In genomic region chr4:2591189-2591588, GRCh38 we compare ENCODE assay signal across 1 cellular context.
A peak's percentile ranks its signal among the peaks of the same experiment; 100 is the strongest.
TF ChIP-seq lines count a peak whose summit lies in the region.

No MANE protein-coding gene starts in this region.

TF ChIP-seq in K562, 482 proteins besides CTCF, POLR2A, EP300 and RAD21 (continued from another document):
- no peak for TF ChIP-seq ATF2 (CRISPR knock-in tag; IDR thresholded peaks at IDR 0.05)
- TF ChIP-seq RBM15 (IDR thresholded peaks at IDR 0.05; ENCODE audit: insufficient read depth, low read length): no peak
- TF ChIP-seq TCF7 (IDR thresholded peaks at IDR 0.05; ENCODE audit: borderline replicate concordance): no peak
- TF ChIP-seq CREM (IDR thresholded peaks at IDR 0.05; ENCODE audit: low read depth): 0 out of 2 replicates have a peak, but pooled peaks have one; percentile 31
- TF ChIP-seq ZNF253 (CRISPR knock-in tag; conservative IDR thresholded peaks at IDR 0.05): no peak
- TF ChIP-seq ZNF318 (IDR thresholded peaks at IDR 0.05; ENCODE audit: borderline replicate concordance in 1 of 2, low read depth in 1 of 2): no peak
- no peak for TF ChIP-seq TSC22D4 (tag; IDR thresholded peaks at IDR 0.05)
- no peak for TF ChIP-seq ZKSCAN8 (CRISPR knock-in tag; IDR thresholded peaks at IDR 0.05)
- no peak for TF ChIP-seq ZNF146 (CRISPR knock-in tag; IDR thresholded peaks at IDR 0.05; ENCODE audit: unreplicated experiment)
- TF ChIP-seq ARID1B (IDR thresholded peaks at IDR 0.05): peak; percentile 55
- TF ChIP-seq ZNF77 (CRISPR knock-in tag; IDR thresholded peaks at IDR 0.05): no peak
- TF ChIP-seq MBD1 (CRISPR knock-in tag; IDR thresholded peaks at IDR 0.05): no peak
- 0 out of 2 replicates have a peak, but pooled peaks have one; percentile 34 for TF ChIP-seq CREB1 (IDR thresholded peaks at IDR 0.05)
- TF ChIP-seq CREB1 (CRISPR knock-in tag; IDR thresholded peaks at IDR 0.05): no peak
- no peak for TF ChIP-seq POLR2AphosphoS5 (IDR thresholded peaks at IDR 0.05; ENCODE audit: control insufficient read depth, insufficient read depth, low read depth, low read length)
- TF ChIP-seq POLR3G (IDR thresholded peaks at IDR 0.05; ENCODE audit: extremely low read depth, insufficient read length, insufficient replicate concordance): no peak
- no peak for TF ChIP-seq RBM25 (IDR thresholded peaks at IDR 0.05; ENCODE audit: low read depth, low read length, severe bottlenecking)
- TF ChIP-seq NBN (IDR thresholded peaks at IDR 0.05; ENCODE audit: low read depth): 0 out of 2 replicates have a peak, but pooled peaks have one; percentile 22
- no peak for TF ChIP-seq TRIM28 (IDR thresholded peaks at IDR 0.05)
- no peak for TF ChIP-seq IFI16 (CRISPR knock-in tag; IDR thresholded peaks at IDR 0.05)
- no peak for TF ChIP-seq ESRRA (IDR thresholded peaks at IDR 0.05; ENCODE audit: borderline replicate concordance, low read depth)
- TF ChIP-seq DPF2 (IDR thresholded peaks at IDR 0.05): peak; percentile 51
